In the genomic region with DNA sequence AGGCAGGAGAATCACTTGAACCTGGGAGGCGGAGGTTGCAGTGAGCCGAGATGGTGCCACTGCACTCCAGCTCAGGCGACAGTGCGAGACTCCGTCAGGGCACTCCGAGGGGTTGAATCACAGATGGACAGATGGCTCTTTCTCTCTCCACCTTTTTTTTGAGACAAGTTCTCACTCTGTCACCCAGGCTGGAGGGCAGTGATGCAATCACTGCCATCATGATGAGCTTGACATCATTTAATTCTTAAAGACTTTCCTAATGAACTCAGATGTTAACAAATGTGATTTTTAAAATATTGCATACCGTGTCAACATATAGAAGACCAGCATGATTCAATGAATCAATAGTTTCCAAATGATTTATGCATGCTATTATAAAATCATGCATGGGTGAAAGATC, we compare ENCODE assay signal across 27 cellular contexts.
"Had no signal": no experiment of that assay in that cellular context is flagged by ENCODE, and none has a peak within 500 bp of the region (broad histone marks: within the 10 kb centered on the region; RNA-seq: fewer than 3 reads in every experiment).

No MANE protein-coding gene starts in this region.

- H3K36me3 ChIP-seq: colonic mucosa, esophagus squamous epithelium, gastrocnemius medialis, heart right ventricle, left lung, lower lobe of right lung had no signal

- DNase-seq: colonic mucosa; cortex of kidney; effector CD8-positive, alpha-beta T cell; effector memory CD8-positive, alpha-beta T cell; endodermal cell; erythroblast; esophagus squamous epithelium; foreskin fibroblast; foreskin melanocyte; gastrocnemius medialis; glutamatergic neuron; head of caudate nucleus; heart right ventricle; hippocampal formation; left cardiac atrium; left lung; left ventricle myocardium superior; lower lobe of right lung; mesenchymal stem cell; mucosa of descending colon had no signal

- ATAC-seq: effector memory CD8-positive, alpha-beta T cell; esophagus mucosa; gastrocnemius medialis; heart right ventricle; left cardiac atrium; left lung; left ventricle myocardium superior; lower lobe of right lung; mucosa of descending colon had no signal

- H3K4me1 ChIP-seq: colonic mucosa, lower lobe of right lung had no signal

- H3K27ac Mint-ChIP-seq: dendritic cell treated with granulocyte-macrophage colony-stimulating factor and Interleukin-4, amounts not matched to agents 40 ng/mL and 50 ng/mL, for 4 days; effector memory CD8-positive, alpha-beta T cell; endodermal cell; mesothelial cell of epicardium had no signal

- H3K9me3 ChIP-seq: colonic mucosa, esophagus squamous epithelium, gastrocnemius medialis, heart right ventricle, left lung, lower lobe of right lung, mucosa of descending colon had no signal

- H3K4me3 ChIP-seq: colonic mucosa, esophagus squamous epithelium, gastrocnemius medialis, heart right ventricle, left lung, lower lobe of right lung, mucosa of descending colon had no signal

- H3K4me3 Mint-ChIP-seq: dendritic cell treated with granulocyte-macrophage colony-stimulating factor and Interleukin-4, amounts not matched to agents 40 ng/mL and 50 ng/mL, for 4 days; effector memory CD8-positive, alpha-beta T cell; endodermal cell; mesothelial cell of epicardium had no signal

- H3K36me3 Mint-ChIP-seq: mesothelial cell of epicardium had no signal

- FAIRE-seq: endometrium, islet of Langerhans, keratinocyte had no signal

- H3K27me3 ChIP-seq: colonic mucosa, esophagus squamous epithelium, gastrocnemius medialis, heart right ventricle, left lung had no signal

- H3K9me3 Mint-ChIP-seq: dendritic cell treated with granulocyte-macrophage colony-stimulating factor and Interleukin-4, amounts not matched to agents 40 ng/mL and 50 ng/mL, for 4 days; effector memory CD8-positive, alpha-beta T cell; endodermal cell; mesothelial cell of epicardium had no signal

- H3K27me3 Mint-ChIP-seq: effector memory CD8-positive, alpha-beta T cell had no signal

- H3K27ac ChIP-seq: colonic mucosa, epithelial cell of prostate, esophagus squamous epithelium, gastrocnemius medialis, heart right ventricle, left lung, lower lobe of right lung had no signal
